1 cellular context compared by ENCODE assay signal in genomic region chr1:70221241-70222077, GRCh38.
TF ChIP-seq lines count a peak whose summit lies in the region.

Gene SRSF11 (plus strand): TSS chr1:70221380. CDS start chr1:70221637, 257 bp downstream.

TF ChIP-seq in SK-N-SH, 30 proteins besides CTCF, POLR2A, EP300 and RAD21 (continued from another document):
- peak; percentile 12; the same call in 1 of the 2 replicates for TF ChIP-seq YY1 (IDR thresholded peaks at IDR 0.05; ENCODE audit: low read depth)
- TF ChIP-seq TCF12 (IDR thresholded peaks at IDR 0.05), result peak; percentile 4; the same call in 1 of the 2 replicates
- peak; percentile 59; the same call in 1 of the 2 replicates for TF ChIP-seq FOXJ3 (CRISPR knock-in tag; IDR thresholded peaks at IDR 0.05)
